ENCODE assay signal across 18 cellular contexts in the genomic region with DNA sequence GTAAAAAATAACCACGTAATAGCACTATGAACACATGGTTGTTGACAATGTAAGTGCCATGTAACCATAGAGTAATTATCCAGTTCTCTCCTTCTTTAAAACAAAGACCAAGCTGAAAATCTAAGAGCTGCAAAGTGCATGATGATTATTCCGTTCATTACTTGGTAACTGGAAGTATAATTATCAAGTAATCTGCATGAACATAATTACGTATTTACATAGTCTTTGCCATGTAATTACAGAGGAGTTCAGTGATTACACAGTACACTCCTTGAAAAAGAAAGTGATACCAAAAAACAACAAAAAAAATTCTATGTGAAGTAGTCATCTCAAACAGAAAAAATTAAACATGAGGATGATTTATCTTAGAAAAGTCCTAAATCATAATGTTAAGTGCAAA.
"Had no signal": no experiment of that assay in that cellular context is flagged by ENCODE, and none has a peak within 500 bp of the region (broad histone marks: within the 10 kb centered on the region; RNA-seq: fewer than 3 reads in every experiment).

No MANE protein-coding gene starts in this region.

- DNase-seq: activated CD4-positive, CD25-positive, alpha-beta regulatory T cell treated with anti-CD3 and anti-CD28 coated beads, Interleukin-2, amount 50 U/mL, for 72 hours; activated naive CD4-positive, alpha-beta T cell treated with Interleukin-2 at 50 U/mL for 16 hours; aorta; gastrocnemius medialis; heart right ventricle; naive thymus-derived CD4-positive, alpha-beta T cell; stimulated activated CD4-positive, alpha-beta T cell treated with anti-CD3 and anti-CD28 coated beads, Interleukin-4, amount 100 ng/mL, for 4 hours; stimulated activated CD8-positive, alpha-beta memory T cell treated with anti-CD3 and anti-CD28 coated beads, Interleukin-4, amount 100 ng/mL, for 48 hours; stimulated activated naive CD4-positive, alpha-beta T cell treated with Interleukin-2 at 50 U/mL for 16 hours; substantia nigra; T1000 had no signal

- H3K9me3 Mint-ChIP-seq: activated T-helper 17 cell treated with anti-CD3 and anti-CD28 coated beads, Interleukin-2, amount 50 U/mL, for 72 hours had no signal

- ATAC-seq: activated T-helper 17 cell treated with anti-CD3 and anti-CD28 coated beads, Interleukin-2, amount 50 U/mL, for 72 hours; gastrocnemius medialis; heart right ventricle; naive thymus-derived CD4-positive, alpha-beta T cell had no signal

- H3K4me1 ChIP-seq: gastrocnemius medialis, heart right ventricle, tibial nerve, vagina had no signal

- H3K27ac ChIP-seq: gastrocnemius medialis, heart right ventricle, neutrophil, skin epidermis, tibial nerve, vagina had no signal

- H3K9me3 ChIP-seq: gastrocnemius medialis, heart right ventricle, neutrophil, tibial nerve, vagina had no signal

- H3K4me3 ChIP-seq: gastrocnemius medialis, heart right ventricle, lung, skin epidermis, tibial nerve, vagina had no signal

- H3K4me1 Mint-ChIP-seq: activated T-helper 17 cell treated with anti-CD3 and anti-CD28 coated beads, Interleukin-2, amount 50 U/mL, for 72 hours; naive thymus-derived CD4-positive, alpha-beta T cell had no signal

- H3K4me3 Mint-ChIP-seq: activated T-helper 17 cell treated with anti-CD3 and anti-CD28 coated beads, Interleukin-2, amount 50 U/mL, for 72 hours; mesothelial cell of epicardium; naive thymus-derived CD4-positive, alpha-beta T cell had no signal

- H3K27me3 ChIP-seq: gastrocnemius medialis, neutrophil, tibial nerve, vagina had no signal

- H3K36me3 Mint-ChIP-seq: mesothelial cell of epicardium; naive thymus-derived CD4-positive, alpha-beta T cell had no signal

- H3K27ac Mint-ChIP-seq: activated T-helper 17 cell treated with anti-CD3 and anti-CD28 coated beads, Interleukin-2, amount 50 U/mL, for 72 hours; mesothelial cell of epicardium; naive thymus-derived CD4-positive, alpha-beta T cell had no signal

- H3K36me3 ChIP-seq: gastrocnemius medialis, heart right ventricle, neutrophil, tibial nerve, vagina had no signal
